13 cellular contexts compared by ENCODE assay signal in the genomic region with DNA sequence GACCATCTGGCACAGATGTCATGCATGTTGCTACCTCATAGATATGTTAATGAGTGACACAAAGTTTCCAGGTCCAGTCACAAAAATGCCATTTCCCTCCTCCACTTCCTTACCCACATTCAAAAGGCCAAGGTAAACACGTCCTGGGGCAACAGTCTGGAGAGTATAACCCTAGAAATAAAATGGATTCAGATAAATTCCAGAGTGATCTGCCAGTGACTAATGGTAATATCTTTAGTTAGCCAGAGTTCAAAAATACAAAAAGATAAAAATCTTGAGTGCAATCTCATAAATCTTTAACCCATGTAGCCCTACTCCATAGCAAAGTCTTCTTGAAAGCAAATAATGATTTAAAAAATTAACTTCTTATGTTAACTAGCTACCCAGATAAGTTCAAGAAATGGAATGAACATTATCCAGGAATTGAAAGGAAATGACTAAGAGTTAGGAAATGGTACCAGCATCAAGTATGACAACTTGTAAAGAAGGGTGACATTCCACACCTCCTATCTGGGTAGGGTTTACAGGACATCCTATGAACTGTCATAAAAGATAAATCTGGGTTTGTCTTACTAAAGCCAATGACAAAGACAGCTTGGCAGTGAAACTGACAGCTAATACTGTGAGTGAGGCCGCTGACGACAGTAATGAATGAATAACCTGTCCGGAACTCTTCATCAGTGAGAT. TPM values are rescaled to one million over a fixed set of nuclear protein-coding genes. Genes with fewer than 3 reads are reported as not detected.
DNase-seq lines count a peak whose midpoint lies in the region; ATAC-seq lines count a peak whose summit lies in the region.
"Had no signal": no experiment of that assay in that cellular context is flagged by ENCODE, and none has a peak within 500 bp of the region (broad histone marks: within the 10 kb centered on the region; RNA-seq: fewer than 3 reads in every experiment).

No MANE protein-coding gene starts in this region.

- ATAC-seq in GM21528 (IDR thresholded peaks at IDR 0.05; ENCODE audit: low FRiP score, unreplicated experiment): peak; percentile 74
- ATAC-seq: Right ventricle myocardium inferior had no signal

- DNase-seq in HT1080 (ENCODE audit: low read depth): peak; percentile 79
- DNase-seq in dermis microvascular lymphatic vessel endothelial cell (ENCODE audit: low read depth in 2 of 2): peak; percentile 80 to 88
- DNase-seq in stromal cell of bone marrow (ENCODE audit: low read depth): peak; percentile 18
- no peak for DNase-seq in DMS153 treated with DMSO at 0.1 percent for 48 hours (lab: John Stamatoyannopoulos, UW; ENCODE audit: unreplicated experiment)
- no peak for DNase-seq in hippocampal formation (lab: John Stamatoyannopoulos, UW)
- DNase-seq in NCI-H510A treated with DMSO at 0.1 percent for 48 hours (lab: John Stamatoyannopoulos, UW): no peak
- DNase-seq: activated CD4-positive, CD25-positive, alpha-beta regulatory T cell treated with anti-CD3 and anti-CD28 coated beads, Interleukin-2, amount 50 U/mL, for 72 hours; activated effector memory CD4-positive, alpha-beta T cell treated with Interleukin-2 at 50 U/mL for 16 hours; cortex of kidney; naive B cell; NCI-H2029 treated with DMSO at 0.1 percent for 48 hours had no signal

RNA-seq across cellular contexts. Expression of a gene that starts 18.1 kb away (rescaled TPM):
- 3.6 and 5.2 TPM in 2 replicates for total RNA-seq in HT1080 (2014; rRNA removed; shearing (Covaris generic))
- 2.0 and 2.6 TPM in 2 replicates for polyA plus RNA-seq in HT1080 (2015; cell fraction: cytosol; rRNA removed)
- polyA plus RNA-seq in HT1080 (2015; cell fraction: nucleus; rRNA removed): 3.0 and 3.5 TPM in 2 replicates
- total RNA-seq in dermis microvascular lymphatic vessel endothelial cell: 2.3 and 4.2 TPM in 2 replicates

Comparison
In these comparisons a context has a peak if more than half of its experiments do, and no peak if none do; other contexts are left out.
1. DNase-seq: peak in HT1080 (single experiment), dermis microvascular lymphatic vessel endothelial cell (2 of 2) and stromal cell of bone marrow (single experiment); none in DMS153 treated with DMSO at 0.1 percent for 48 hours (single experiment), hippocampal formation (0 of 2) and NCI-H510A treated with DMSO at 0.1 percent for 48 hours (single experiment).